In the genomic region with DNA sequence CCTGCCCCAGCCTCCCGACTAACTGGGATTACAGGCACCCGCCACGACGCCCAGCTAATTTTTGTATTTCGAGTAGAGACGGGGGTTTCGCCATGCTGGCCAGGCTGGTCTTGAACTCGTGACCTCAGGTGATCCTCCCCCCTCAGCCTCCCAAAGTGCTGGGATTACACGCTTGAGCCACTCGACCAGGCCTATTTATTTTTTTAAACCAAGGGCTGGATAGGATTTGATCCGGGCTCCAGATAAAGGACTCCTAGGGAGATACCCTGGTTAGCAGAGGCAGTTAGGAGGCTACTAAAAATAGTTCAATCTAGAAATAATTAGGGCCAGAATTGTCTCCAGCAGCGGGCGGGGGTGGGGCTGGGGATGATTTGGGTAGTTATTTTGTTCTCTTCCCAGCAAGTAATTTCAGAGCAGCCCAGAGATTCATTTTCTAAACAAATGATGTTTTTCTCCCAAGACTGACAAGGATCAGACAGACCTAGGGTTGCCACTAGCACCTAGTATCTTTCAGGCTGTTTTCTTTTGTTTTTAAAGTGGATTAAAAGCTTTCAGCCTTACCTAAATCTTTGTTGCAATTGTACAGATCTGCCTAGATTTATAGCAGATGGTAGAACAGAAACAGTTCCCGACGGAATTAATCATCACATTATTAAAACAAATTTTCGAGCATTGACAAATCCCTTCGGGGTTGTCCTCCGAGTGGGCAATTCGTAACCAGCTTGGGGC, we compare ENCODE assay signal across 8 cellular contexts. TPM values are rescaled to one million over a fixed set of nuclear protein-coding genes. Genes with fewer than 3 reads are reported as not detected.
DNase-seq lines count a peak whose midpoint lies in the region; ATAC-seq and TF ChIP-seq lines count a peak whose summit lies in the region.

No MANE protein-coding gene starts in this region.

- H3K9me3 ChIP-seq in GM23248 (ENCODE audit: low read depth) (no peaks in the 10 kb centered on the region), transverse colon (no peaks in the 10 kb centered on the region)

- H3K4me1 ChIP-seq in GM23248 (ENCODE audit: insufficient read depth) (peaks cover 18% of the 10 kb centered on the region), transverse colon (peaks cover 8 to 33% (median 15%) of the 10 kb centered on the region in 4 donors)

- peaks cover 7% of the 10 kb centered on the region; the same call in 1 of the 2 replicates for H3F3A ChIP-seq in GM23248 (ENCODE audit: insufficient read depth)

- peaks cover 41% of the 10 kb centered on the region for H3K79me2 ChIP-seq in GM23248 (ENCODE audit: insufficient read depth)

- H3K4me3 ChIP-seq in GM23248 (peak overlapping the region; percentile 80), transverse colon (peak overlapping the region; percentile 23 to 84 (median 80))

- peaks cover 25% of the 10 kb centered on the region for H3K4me1 Mint-ChIP-seq in activated naive CD8-positive, alpha-beta T cell treated with anti-CD3 and anti-CD28 coated beads, Interleukin-2, amount 10 ng/mL, durations not matched to agents 7 days and 5 days

- H3K27ac ChIP-seq in GM23248 (peak overlapping the region; percentile 91), layer of hippocampus (ENCODE audit: low read depth, low read length) (peak overlapping the region; percentile 97), transverse colon (peak overlapping the region; percentile 90 to 95 (median 92))

- peaks cover 31% of the 10 kb centered on the region for H3K27me3 Mint-ChIP-seq in activated naive CD8-positive, alpha-beta T cell treated with anti-CD3 and anti-CD28 coated beads, Interleukin-2, amount 10 ng/mL, durations not matched to agents 7 days and 5 days

- peak overlapping the region; percentile 74 for H3K4me2 ChIP-seq in GM23248 (ENCODE audit: unreplicated experiment)

- POLR2A ChIA-PET in activated naive CD8-positive, alpha-beta T cell treated with anti-CD3 and anti-CD28 coated beads, Interleukin-2, amount 10 ng/mL, durations not matched to agents 7 days and 5 days (lab: Charles Lee) = interaction anchor here (0.6 to 2.5 kb wide), 4 partner anchors 66 to 558 kb away, joined by 3 to 9 read pairs (median 6); partner anchors contain the start of gene SMNDC1

- no peak for TF ChIP-seq EP300 in transverse colon (IDR thresholded peaks at IDR 0.05; ENCODE audit: low read depth)

- intact Hi-C loops in transverse colon (cut with DNase I; ENCODE audit: low total_unique reads) = no loop called here
- intact Hi-C loops in posterior cingulate gyrus (cut with DNase I) = loop anchor here (1.0 to 5.0 kb wide), 2 partner anchors 19 to 254 kb away; no protein-coding TSS in a partner anchor

- no peaks in the 10 kb centered on the region for H3K27me3 ChIP-seq in GM23248 (replicated peaks; ENCODE audit: insufficient read depth)
- no peaks in the 10 kb centered on the region for H3K27me3 ChIP-seq in layer of hippocampus (ENCODE audit: control insufficient read depth, insufficient read depth, low read length)
- peaks cover 9% of the 10 kb centered on the region for H3K27me3 ChIP-seq in transverse colon

- peaks cover 11% of the 10 kb centered on the region for H3K36me3 Mint-ChIP-seq in activated naive CD8-positive, alpha-beta T cell treated with anti-CD3 and anti-CD28 coated beads, Interleukin-2, amount 10 ng/mL, durations not matched to agents 7 days and 5 days

- no peaks in the 10 kb centered on the region for H3K9me3 Mint-ChIP-seq in activated naive CD8-positive, alpha-beta T cell treated with anti-CD3 and anti-CD28 coated beads, Interleukin-2, amount 10 ng/mL, durations not matched to agents 7 days and 5 days

- peak overlapping the region; percentile 88 for H2AFZ ChIP-seq in GM23248

- no peak for TF ChIP-seq POLR2A in transverse colon (IDR thresholded peaks at IDR 0.05)

- in situ Hi-C loops in GM23248 (cut with MboI) (no loop called here), transverse colon (cut with MboI; ENCODE audit: low pct_ligation_motif_present in 1 of 4, low pct_unique_long_range_greater_than_20kb in 1 of 4, low sequenced_read_pairs in 3 of 4) (loop anchor here in 1 of 4 donors (25.0 kb wide), 2 partner anchors 429 to 679 kb away; no protein-coding TSS in a partner anchor)

- H3K36me3 ChIP-seq in GM23248 (ENCODE audit: low read depth) = no peaks in the 10 kb centered on the region
- H3K36me3 ChIP-seq in transverse colon = no peaks in the 10 kb centered on the region

- H4K20me1 ChIP-seq in GM23248 (ENCODE audit: insufficient read depth) = no peaks in the 10 kb centered on the region

- DNase-seq in A172 (ENCODE audit: low spot score) (peak; percentile 43), GM23248 (peak; percentile 53), transverse colon (no peak), posterior cingulate gyrus (no peak)
- DNase-seq in activated naive CD8-positive, alpha-beta T cell treated with anti-CD3 and anti-CD28 coated beads, Interleukin-2, amount 10 ng/mL, durations not matched to agents 7 days and 5 days = no peak

- ATAC-seq in activated naive CD8-positive, alpha-beta T cell treated with anti-CD3 and anti-CD28 coated beads, Interleukin-2, amount 10 ng/mL, durations not matched to agents 7 days and 5 days (ENCODE audit: low read depth) = no peak
- ATAC-seq in GM21515 (IDR thresholded peaks at IDR 0.05; ENCODE audit: unreplicated experiment) (no peak), GM21390 (IDR thresholded peaks at IDR 0.05; ENCODE audit: unreplicated experiment) (no peak)

- peak overlapping the region; percentile 96 for H3K4me3 Mint-ChIP-seq in activated naive CD8-positive, alpha-beta T cell treated with anti-CD3 and anti-CD28 coated beads, Interleukin-2, amount 10 ng/mL, durations not matched to agents 7 days and 5 days

- H3K9me2 ChIP-seq in GM23248 (ENCODE audit: insufficient read depth) = no peaks in the 10 kb centered on the region

- peak overlapping the region; percentile 87 for H3K9ac ChIP-seq in GM23248

- no peak for TF ChIP-seq CTCF in transverse colon (IDR thresholded peaks at IDR 0.05)

- H3K27ac Mint-ChIP-seq in activated naive CD8-positive, alpha-beta T cell treated with anti-CD3 and anti-CD28 coated beads, Interleukin-2, amount 10 ng/mL, durations not matched to agents 7 days and 5 days = peak overlapping the region; percentile 98

- 9 to 10% methylated on average over 19 of the region's 19 CpGs for WGBS in GM23248 (ENCODE audit: low coverage in 1 of 2, low lambda C conversion rate in 2 of 2, missing lambda C conversion rate in 2 of 2), 2 experiments
- 55 to 73% methylated on average over 14 to 19 of the region's 19 CpGs for WGBS in transverse colon (ENCODE audit: low coverage in 1 of 2), 2 donors

RNA-seq across cellular contexts. Expression of gene SMC3, which starts 0.9 kb away (rescaled TPM):
- total RNA-seq in A172 (2014; rRNA removed; shearing (Covaris generic)) = 68.1 and 89.3 TPM in 2 replicates
- 14.4 and 17.8 TPM in 2 replicates for total RNA-seq in GM23248 (2014; rRNA removed; shearing (Covaris generic))
- polyA plus RNA-seq in GM23248 (2016; fragmentation: Nextera tagmentation; extraction: Ambion mirVana) = 57.7 and 60.5 TPM in 2 replicates
- 10 to 100 TPM; 66.5 to 67.7 TPM for total RNA-seq in activated naive CD8-positive, alpha-beta T cell treated with anti-CD3 and anti-CD28 coated beads, Interleukin-2, amount 10 ng/mL, durations not matched to agents 7 days and 5 days
- total RNA-seq in transverse colon = 10 to 100 TPM; 16.8 to 31.9 (median 21.1) TPM

Comparison
In these comparisons a context has a peak if more than half of its experiments do, and no peak if none do; other contexts are left out.
1. DNase-seq: peak in A172 (single experiment) and GM23248 (single experiment); none in activated naive CD8-positive, alpha-beta T cell treated with anti-CD3 and anti-CD28 coated beads, Interleukin-2, amount 10 ng/mL, durations not matched to agents 7 days and 5 days (single experiment), transverse colon (single experiment) and posterior cingulate gyrus (0 of 10).
2. Peak in every context shown above with its lines, with median percentiles within 50 percentile points of each other: H3K27ac ChIP-seq.